ENCODE assay signal across 20 cellular contexts in the genomic region with DNA sequence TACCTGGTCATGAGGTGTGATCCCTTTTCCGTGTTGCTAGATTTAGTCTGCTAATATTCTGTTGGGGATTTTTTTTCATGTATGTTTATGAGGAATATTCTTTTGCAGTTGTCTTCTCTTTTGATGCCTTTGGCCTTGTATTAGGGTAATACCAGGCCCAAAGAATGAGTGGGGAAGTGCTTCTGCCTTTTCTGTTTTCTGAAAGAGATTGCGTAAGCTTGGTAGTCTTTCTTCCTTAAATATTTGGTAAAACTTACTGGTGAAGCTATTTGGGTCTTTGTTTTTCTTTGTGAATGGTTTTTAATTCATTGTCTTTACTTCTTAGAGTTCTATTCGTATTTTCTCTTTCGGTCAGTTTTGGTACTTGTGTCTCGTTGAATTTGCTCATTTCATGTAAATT. TPM values are rescaled to one million over a fixed set of nuclear protein-coding genes. Genes with fewer than 3 reads are reported as not detected.
DNase-seq lines count a peak whose midpoint lies in the region; ATAC-seq and TF ChIP-seq lines count a peak whose summit lies in the region.
"Had no signal": no experiment of that assay in that cellular context is flagged by ENCODE, and none has a peak within 500 bp of the region (broad histone marks: within the 10 kb centered on the region; RNA-seq: fewer than 3 reads in every experiment).

No MANE protein-coding gene starts in this region.

- no peak for DNase-seq in activated CD4-positive, alpha-beta T cell treated with anti-CD3 and anti-CD28 coated beads, Interleukin-2, amount 10 ng/mL, durations not matched to agents 24 days and 14 days
- no peak for DNase-seq in activated CD4-positive, alpha-beta T cell treated with anti-CD3 and anti-CD28 coated beads for 1 hour
- DNase-seq in T-helper 17 cell (no peak), mesothelial cell of epicardium (ENCODE audit: low spot score in 2 of 2, unreplicated experiment in 2 of 2) (no peak), MG63 (no peak)
- DNase-seq: body of pancreas, foreskin keratinocyte, left cardiac atrium, midbrain, NCI-H1048, NCI-H2107, NCI-H524 treated with DMSO at 0.1 percent for 48 hours, stomach had no signal

- no peaks in the 10 kb centered on the region for H3K27me3 Mint-ChIP-seq in activated CD4-positive, alpha-beta T cell treated with anti-CD3 and anti-CD28 coated beads, Interleukin-2, amount 10 ng/mL, durations not matched to agents 24 days and 14 days
- no peaks in the 10 kb centered on the region for H3K27me3 Mint-ChIP-seq in T-helper 17 cell
- H3K27me3 Mint-ChIP-seq in mesothelial cell of epicardium (ENCODE audit: low read depth): no peaks in the 10 kb centered on the region
- H3K27me3 Mint-ChIP-seq: activated naive CD4-positive, alpha-beta T cell treated with anti-CD3 and anti-CD28 coated beads, Interleukin-2, amount 50 U/mL, for 24 hours had no signal

- peaks cover 60% of the 10 kb centered on the region for H3K36me3 Mint-ChIP-seq in activated CD4-positive, alpha-beta T cell treated with anti-CD3 and anti-CD28 coated beads, Interleukin-2, amount 10 ng/mL, durations not matched to agents 24 days and 14 days (ENCODE audit: low read depth)
- H3K36me3 Mint-ChIP-seq in T-helper 17 cell (ENCODE audit: low read depth) (no peaks in the 10 kb centered on the region), mesothelial cell of epicardium (peaks cover 42% of the 10 kb centered on the region)

- H3K27me3 ChIP-seq in neutrophil (no peaks in the 10 kb centered on the region), MG63 (no peaks in the 10 kb centered on the region)
- H3K27me3 ChIP-seq: body of pancreas, foreskin keratinocyte, stomach had no signal

- H3K4me3 Mint-ChIP-seq in activated CD4-positive, alpha-beta T cell treated with anti-CD3 and anti-CD28 coated beads, Interleukin-2, amount 10 ng/mL, durations not matched to agents 24 days and 14 days: no peak overlapping the region
- H3K4me3 Mint-ChIP-seq in T-helper 17 cell (no peak overlapping the region), mesothelial cell of epicardium (no peak overlapping the region)
- H3K4me3 Mint-ChIP-seq: activated naive CD4-positive, alpha-beta T cell treated with anti-CD3 and anti-CD28 coated beads, Interleukin-2, amount 50 U/mL, for 24 hours had no signal

- TF ChIP-seq RAD21 in Ishikawa (IDR thresholded peaks at IDR 0.05; ENCODE audit: low read depth): no peak

- TF ChIP-seq CTCF in neutrophil (IDR thresholded peaks at IDR 0.05): no peak
- TF ChIP-seq CTCF in mesothelial cell of epicardium (IDR thresholded peaks at IDR 0.05; ENCODE audit: unreplicated experiment): no peak

- peaks cover 65% of the 10 kb centered on the region for H3K4me1 Mint-ChIP-seq in activated CD4-positive, alpha-beta T cell treated with anti-CD3 and anti-CD28 coated beads, Interleukin-2, amount 10 ng/mL, durations not matched to agents 24 days and 14 days
- H3K4me1 Mint-ChIP-seq in T-helper 17 cell: peaks cover 53% of the 10 kb centered on the region
- H3K4me1 Mint-ChIP-seq in mesothelial cell of epicardium: peaks cover 12% of the 10 kb centered on the region

- H3K4me1 ChIP-seq in neutrophil (ENCODE audit: control insufficient read depth in 1 of 2, insufficient read depth in 1 of 2, low read depth in 1 of 2, low read length in 1 of 2): peaks cover 21 to 23% of the 10 kb centered on the region in 2 experiments
- H3K4me1 ChIP-seq: body of pancreas, foreskin keratinocyte had no signal

- TF ChIP-seq EP300 in Ishikawa (IDR thresholded peaks at IDR 0.05; ENCODE audit: borderline replicate concordance): no peak

- H3K27ac Mint-ChIP-seq in activated CD4-positive, alpha-beta T cell treated with anti-CD3 and anti-CD28 coated beads, Interleukin-2, amount 10 ng/mL, durations not matched to agents 24 days and 14 days: peak overlapping the region; percentile 99
- H3K27ac Mint-ChIP-seq in T-helper 17 cell (peak overlapping the region; percentile 93), mesothelial cell of epicardium (no peak overlapping the region)

- H3K9me3 ChIP-seq in T-helper 17 cell (ENCODE audit: control insufficient read depth, low read length, poor library complexity, severe bottlenecking) (no peaks in the 10 kb centered on the region), neutrophil (no peaks in the 10 kb centered on the region), MG63 (no peaks in the 10 kb centered on the region)
- H3K9me3 ChIP-seq: body of pancreas, stomach had no signal

- H3K4me3 ChIP-seq in neutrophil (ENCODE audit: low read depth in 1 of 2, low read length in 1 of 2) (no peak overlapping the region), MG63 (no peak overlapping the region)
- H3K4me3 ChIP-seq: body of pancreas, coronary artery, stomach had no signal

- H3K27ac ChIP-seq in neutrophil: peak overlapping the region; percentile 53
- H3K27ac ChIP-seq: body of pancreas, coronary artery, foreskin keratinocyte, stomach had no signal

- intact Hi-C loops in activated CD4-positive, alpha-beta T cell treated with anti-CD3 and anti-CD28 coated beads, Interleukin-2, amount 10 ng/mL, durations not matched to agents 24 days and 14 days (cut with micrococcal nuclease): loop anchor here (5.0 to 10.0 kb wide), 3 partner anchors 464 to 836 kb away; partner anchors contain the start of gene INSIG1

- ATAC-seq in T-helper 17 cell (no peak), HG02885 (IDR thresholded peaks at IDR 0.05; ENCODE audit: poor library complexity, unreplicated experiment) (no peak)
- ATAC-seq: activated CD4-positive, CD25-positive, alpha-beta regulatory T cell treated with anti-CD3 and anti-CD28 coated beads, Interleukin-2, amount 50 U/mL, for 24 hours; body of pancreas; foreskin keratinocyte; left cardiac atrium had no signal

- H3K9me3 Mint-ChIP-seq in activated CD4-positive, alpha-beta T cell treated with anti-CD3 and anti-CD28 coated beads, Interleukin-2, amount 10 ng/mL, durations not matched to agents 24 days and 14 days: peaks cover 5% of the 10 kb centered on the region
- peaks cover 3% of the 10 kb centered on the region for H3K9me3 Mint-ChIP-seq in mesothelial cell of epicardium
- H3K9me3 Mint-ChIP-seq: activated naive CD4-positive, alpha-beta T cell treated with anti-CD3 and anti-CD28 coated beads, Interleukin-2, amount 50 U/mL, for 24 hours had no signal

- H3K36me3 ChIP-seq in neutrophil (peaks cover 51% of the 10 kb centered on the region), MG63 (no peaks in the 10 kb centered on the region)

TF ChIP-seq in Ishikawa, 13 proteins besides CTCF, POLR2A, EP300 and RAD21:
- TF ChIP-seq CEBPB (IDR thresholded peaks at IDR 0.05): 0 out of 2 replicates have a peak, but pooled peaks have one; percentile 14
- TF ChIP-seq FOXM1 (IDR thresholded peaks at IDR 0.05; ENCODE audit: borderline replicate concordance, low read depth): no peak

RNA-seq across cellular contexts. Expression of gene SHH, which starts 51.1 kb away (rescaled TPM):
- not detected in 2 replicates for total RNA-seq in activated CD4-positive, alpha-beta T cell treated with anti-CD3 and anti-CD28 coated beads, Interleukin-2, amount 10 ng/mL, durations not matched to agents 24 days and 14 days
- not detected for total RNA-seq in T-helper 17 cell
- total RNA-seq in mesothelial cell of epicardium: 0.58 to 0.75 TPM (median 0.73 TPM) in 3 replicates
- not detected in 2 replicates for total RNA-seq in MG63 (2014; rRNA removed; shearing (Covaris generic); ENCODE audit: low replicate concordance)
- total RNA-seq: left cardiac atrium; T-helper 1 cell treated with Interleukin-12 subunit alpha and Interleukin-12 subunit beta and Interleukin-4 antibody, amounts not matched to agents 30 ng/mL and 1 ng/mL, for 36 hours had no signal
